In genomic region chr11:8794677-8795103, GRCh38 we compare ENCODE assay signal across 13 cellular contexts.
DNase-seq lines count a peak whose midpoint lies in the region; TF ChIP-seq lines count a peak whose summit lies in the region.
"Had no signal": no experiment of that assay in that cellular context is flagged by ENCODE, and none has a peak within 500 bp of the region (broad histone marks: within the 10 kb centered on the region; RNA-seq: fewer than 3 reads in every experiment).

No MANE protein-coding gene starts in this region.

- CTCF ChIA-PET in GM10248 (lab: Yijun Ruan, JAX): no interaction called here

- POLR2A ChIA-PET in GM10248 (lab: Yijun Ruan, JAX): no interaction called here

- H3K4me3 ChIP-seq in esophagus muscularis mucosa: no peak overlapping the region
- H3K4me3 ChIP-seq in tibial artery: no peak overlapping the region
- H3K4me3 ChIP-seq: GM23248, skin epidermis had no signal

- no peak for TF ChIP-seq EP300 in esophagus muscularis mucosa (IDR thresholded peaks at IDR 0.05)

- H3K36me3 Mint-ChIP-seq in nephron progenitor cell (ENCODE audit: low read depth): peaks cover 36% of the 10 kb centered on the region

- no peaks in the 10 kb centered on the region for H3K9me3 ChIP-seq in esophagus muscularis mucosa
- H3K9me3 ChIP-seq in tibial artery: no peaks in the 10 kb centered on the region

- peaks cover 36 to 94% (median 81%) of the 10 kb centered on the region in 4 donors for H3K4me1 ChIP-seq in esophagus muscularis mucosa
- H3K4me1 ChIP-seq in tibial artery: peaks cover 0 to 41% (median 5%) of the 10 kb centered on the region in 4 donors

- 100% methylated on average over 1 of the region's 2 CpGs for WGBS in esophagus muscularis mucosa

- H3K27ac Mint-ChIP-seq in nephron progenitor cell: peak overlapping the region; percentile 46
- H3K27ac Mint-ChIP-seq: IgD-negative memory B cell had no signal

- peaks cover 2% of the 10 kb centered on the region for H3K27me3 Mint-ChIP-seq in nephron progenitor cell (ENCODE audit: low read depth, poor library complexity)

- no peak overlapping the region for H3K4me3 Mint-ChIP-seq in nephron progenitor cell
- H3K4me3 Mint-ChIP-seq: IgD-negative memory B cell had no signal

- H3K9me3 Mint-ChIP-seq in nephron progenitor cell: no peaks in the 10 kb centered on the region
- H3K9me3 Mint-ChIP-seq: IgD-negative memory B cell had no signal

- H3K36me3 ChIP-seq in esophagus muscularis mucosa (no peaks in the 10 kb centered on the region), tibial artery (no peaks in the 10 kb centered on the region)

- intact Hi-C loops in esophagus muscularis mucosa (cut with DNase I) (no loop called here), tibial artery (cut with DNase I; ENCODE audit: low total_unique reads) (no loop called here)

- no peaks in the 10 kb centered on the region for H3K27me3 ChIP-seq in esophagus muscularis mucosa
- no peaks in the 10 kb centered on the region for H3K27me3 ChIP-seq in tibial artery

- no peak for TF ChIP-seq POLR2A in esophagus muscularis mucosa (IDR thresholded peaks at IDR 0.05; ENCODE audit: low read depth)

- no peaks in the 10 kb centered on the region for H3K4me1 Mint-ChIP-seq in nephron progenitor cell
- H3K4me1 Mint-ChIP-seq: IgD-negative memory B cell had no signal

- peak; percentile 20 for DNase-seq in ELR (ENCODE audit: low read depth)
- DNase-seq in NCI-H526 (lab: John Stamatoyannopoulos, UW): peak; percentile 91 to 94
- DNase-seq in esophagus muscularis mucosa (ENCODE audit: extremely low spot score): no peak
- no peak for DNase-seq in nephron progenitor cell
- DNase-seq in C1 segment of cervical spinal cord (lab: John Stamatoyannopoulos, UW): no peak
- DNase-seq in GM10248 (ENCODE audit: extremely low spot score): no peak
- DNase-seq in tibial artery: no peak
- no peak for DNase-seq in NCI-H2171 treated with DMSO at 0.1 percent for 48 hours (lab: John Stamatoyannopoulos, UW)
- DNase-seq: activated gamma-delta T cell, EL, GM23248 had no signal

- TF ChIP-seq CTCF in esophagus muscularis mucosa (IDR thresholded peaks at IDR 0.05): peak in 1 of 3 experiments; percentile 38
- TF ChIP-seq CTCF in nephron progenitor cell (IDR thresholded peaks at IDR 0.05): peak; percentile 24
- TF ChIP-seq CTCF in GM10248 (IDR thresholded peaks at IDR 0.05; ENCODE audit: control extremely low read depth, extremely low read depth, low read depth, missing control alignments): no peak
- peak in 1 of 2 experiments; percentile 17 for TF ChIP-seq CTCF in tibial artery (IDR thresholded peaks at IDR 0.05)

- H3K27ac ChIP-seq in esophagus muscularis mucosa (replicated peaks in 1 of 4) (peak overlapping the region; percentile 57 to 72 (median 63)), tibial artery (no peak overlapping the region)
- H3K27ac ChIP-seq: GM23248, skin epidermis had no signal

Comparison
In these comparisons a context has a peak if more than half of its experiments do, and no peak if none do; other contexts are left out.
1. DNase-seq: peak in ELR (single experiment) and NCI-H526 (2 of 2); none in esophagus muscularis mucosa (single experiment), nephron progenitor cell (single experiment), C1 segment of cervical spinal cord (0 of 14), GM10248 (single experiment), tibial artery (0 of 2) and NCI-H2171 treated with DMSO at 0.1 percent for 48 hours (single experiment).
2. H3K27ac ChIP-seq: peak in esophagus muscularis mucosa (4 of 4); none in tibial artery (0 of 2).